15 cellular contexts compared by ENCODE assay signal in the genomic region with DNA sequence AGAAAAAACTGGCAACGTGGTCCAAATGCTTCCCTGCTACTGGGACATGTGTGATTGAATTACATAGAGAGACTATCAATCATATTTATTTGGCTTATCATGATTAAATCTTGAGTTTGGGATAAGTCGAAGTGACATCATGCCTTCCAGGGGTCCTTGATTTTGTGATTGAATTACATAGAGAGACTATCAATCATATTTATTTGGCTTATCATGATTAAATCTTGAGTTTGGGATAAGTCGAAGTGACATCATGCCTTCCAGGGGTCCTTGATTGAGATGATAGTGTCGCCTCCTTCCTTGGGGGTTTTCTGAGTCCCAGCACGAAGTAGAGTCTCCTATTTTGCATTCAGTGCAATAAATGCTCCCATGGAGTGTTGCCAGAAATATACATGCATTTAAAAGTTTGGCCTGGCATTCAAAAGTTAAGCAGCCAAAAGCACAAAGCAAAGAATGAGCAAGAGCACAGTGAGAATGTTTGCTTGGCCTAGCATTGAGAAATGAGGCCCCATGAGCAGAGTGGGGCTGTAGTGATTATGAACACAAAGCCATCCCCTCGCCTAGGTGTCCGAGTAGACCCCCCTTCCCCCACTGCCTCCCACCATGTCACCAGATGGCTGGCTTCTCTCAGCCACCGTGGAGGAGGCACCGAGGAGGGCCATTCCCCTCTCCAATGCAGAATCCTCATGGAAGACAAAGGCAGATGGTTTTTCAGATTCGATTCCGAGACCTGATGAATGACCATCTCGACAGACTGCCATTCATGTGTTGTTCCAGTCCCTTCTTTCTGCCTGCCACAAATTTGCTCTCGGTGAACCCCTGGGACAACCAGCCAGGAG. TPM values are rescaled to one million over a fixed set of nuclear protein-coding genes. Genes with fewer than 3 reads are reported as not detected.
DNase-seq lines count a peak whose midpoint lies in the region; ATAC-seq and TF ChIP-seq lines count a peak whose summit lies in the region.
"Had no signal": no experiment of that assay in that cellular context is flagged by ENCODE, and none has a peak within 500 bp of the region (broad histone marks: within the 10 kb centered on the region; RNA-seq: fewer than 3 reads in every experiment).

No MANE protein-coding gene starts in this region.

- no peak overlapping the region for H3K27ac ChIP-seq in GM23338 (ENCODE audit: low read depth)
- H3K27ac ChIP-seq in mammary epithelial cell (ENCODE audit: insufficient read depth, low read depth, low read length) = no peak overlapping the region
- H3K27ac ChIP-seq in esophagus squamous epithelium = no peak overlapping the region
- H3K27ac ChIP-seq: BLaER1, KMS-11 had no signal

- H3K4me2 ChIP-seq in GM23338 = no peak overlapping the region
- peak overlapping the region; percentile 48 for H3K4me2 ChIP-seq in mammary epithelial cell (ENCODE audit: insufficient read depth, low read depth, low read length)
- H3K4me2 ChIP-seq: BLaER1, KMS-11 had no signal

- intact Hi-C loops in Caco-2 (cut with micrococcal nuclease; ENCODE audit: unreplicated experiment) (loop anchor here (2.0 kb wide), 1 partner anchor 16 kb away; no protein-coding TSS in a partner anchor), mammary epithelial cell (cut with micrococcal nuclease) (no loop called here), esophagus squamous epithelium (cut with DNase I) (no loop called here)

- dilution Hi-C loops in mammary epithelial cell (cut with HindIII; ENCODE audit: low sequenced_read_pairs) = no loop called here

- no TSS peak for BruUV-seq in Caco-2 (replicated peaks; lab: Mats Ljungman, UMichigan)
- no TSS peak for BruUV-seq in mammary epithelial cell (replicated peaks; lab: Mats Ljungman, UMichigan)

- H3K4me3 ChIP-seq in Caco-2 (ENCODE audit: low read depth, low read length) (no peak overlapping the region), GM23338 (no peak overlapping the region), mammary epithelial cell (replicated peaks in 1 of 3; ENCODE audit: insufficient read depth in 1 of 3, low read depth in 2 of 3, low read length in 3 of 3) (no peak overlapping the region), esophagus squamous epithelium (no peak overlapping the region)
- H3K4me3 ChIP-seq: BLaER1, MG63 had no signal

- H3K4me1 Mint-ChIP-seq in Caco-2 (ENCODE audit: low read depth, unreplicated experiment) = no peaks in the 10 kb centered on the region
- peaks cover 4% of the 10 kb centered on the region; the same call in 1 of the 3 replicates for H3K4me1 Mint-ChIP-seq in GM23338
- H3K4me1 Mint-ChIP-seq in osteocyte (ENCODE audit: unreplicated experiment) = peaks cover 37% of the 10 kb centered on the region

- H3K36me3 ChIP-seq in Caco-2 (ENCODE audit: control insufficient read depth, insufficient read depth, low read length) = no peaks in the 10 kb centered on the region
- no peaks in the 10 kb centered on the region for H3K36me3 ChIP-seq in GM23338 (ENCODE audit: insufficient read depth)
- no peaks in the 10 kb centered on the region for H3K36me3 ChIP-seq in mammary epithelial cell (ENCODE audit: insufficient read depth, low read length)
- H3K36me3 ChIP-seq in esophagus squamous epithelium = no peaks in the 10 kb centered on the region
- H3K36me3 ChIP-seq: BLaER1, MG63 had no signal

- 90% methylated on average over 10 of the region's 13 CpGs for WGBS in mammary epithelial cell (ENCODE audit: low coverage, missing lambda C conversion rate)
- WGBS in esophagus squamous epithelium, 2 donors = 74 to 81% methylated on average over 13 of the region's 13 CpGs

- ATAC-seq in GM23338 (no peak), HG03342 (IDR thresholded peaks at IDR 0.05; ENCODE audit: unreplicated experiment) (no peak)
- ATAC-seq: CD8-positive, alpha-beta T cell; HepG2 had no signal

- in situ Hi-C loops in mammary epithelial cell (cut with MboI; ENCODE audit: low sequenced_read_pairs in 2 of 2) = no loop called here

- H3K27me3 ChIP-seq in Caco-2 (replicated peaks; ENCODE audit: control insufficient read depth, insufficient read depth, low read length) = no peaks in the 10 kb centered on the region
- H3K27me3 ChIP-seq in GM23338 (ENCODE audit: insufficient read depth) = no peaks in the 10 kb centered on the region
- no peaks in the 10 kb centered on the region for H3K27me3 ChIP-seq in mammary epithelial cell (ENCODE audit: insufficient read depth, low read length)
- no peaks in the 10 kb centered on the region for H3K27me3 ChIP-seq in esophagus squamous epithelium
- H3K27me3 ChIP-seq: BLaER1, MG63 had no signal

- TF ChIP-seq CTCF in Caco-2 (IDR thresholded peaks at IDR 0.05; ENCODE audit: insufficient read depth in 1 of 2, low read depth in 1 of 2, low read length in 1 of 2, severe bottlenecking in 1 of 2, unreplicated experiment in 1 of 2) (no peak), GM23338 (conservative IDR thresholded peaks at IDR 0.05; ENCODE audit: low read depth in 2 of 2) (no peak), mammary epithelial cell (conservative IDR thresholded peaks at IDR 0.05 in 1 of 2, IDR thresholded peaks at IDR 0.05 in 1 of 2; ENCODE audit: extremely low read depth in 1 of 2, insufficient read depth in 1 of 2, low read depth in 1 of 2, low read length in 2 of 2) (no peak), osteocyte (IDR thresholded peaks at IDR 0.05) (no peak), esophagus squamous epithelium (IDR thresholded peaks at IDR 0.05) (no peak)

- H3K36me3 Mint-ChIP-seq in Caco-2 (ENCODE audit: insufficient read depth, unreplicated experiment) = no peaks in the 10 kb centered on the region
- no peaks in the 10 kb centered on the region for H3K36me3 Mint-ChIP-seq in GM23338 (ENCODE audit: low read depth)
- no peaks in the 10 kb centered on the region for H3K36me3 Mint-ChIP-seq in osteocyte (ENCODE audit: unreplicated experiment)
- H3K36me3 Mint-ChIP-seq: CD8-positive, alpha-beta T cell had no signal

- peaks cover 6% of the 10 kb centered on the region for H3K4me1 ChIP-seq in Caco-2
- peaks cover under 1% of the 10 kb centered on the region; the same call in 1 of the 2 replicates for H3K4me1 ChIP-seq in GM23338 (ENCODE audit: insufficient read depth)
- H3K4me1 ChIP-seq in mammary epithelial cell (ENCODE audit: insufficient read depth, low read length) = peaks cover 25% of the 10 kb centered on the region
- peaks cover 0 to 32% (median 0%) of the 10 kb centered on the region in 3 donors for H3K4me1 ChIP-seq in esophagus squamous epithelium

- no peak overlapping the region for H3K9ac ChIP-seq in mammary epithelial cell (ENCODE audit: insufficient read depth, low read length)
- H3K9ac ChIP-seq: BLaER1, KMS-11 had no signal

- H4K20me1 ChIP-seq in GM23338 (replicated peaks; ENCODE audit: insufficient read depth) (no peaks in the 10 kb centered on the region), mammary epithelial cell (ENCODE audit: insufficient read depth, low read length) (no peaks in the 10 kb centered on the region)
- H4K20me1 ChIP-seq: BLaER1 had no signal

- H3K9me3 ChIP-seq in Caco-2 (0 out of 2 replicates have a peak, but pooled peaks cover 2% of the 10 kb centered on the region), mammary epithelial cell (replicated peaks; ENCODE audit: insufficient read depth, low read length) (no peaks in the 10 kb centered on the region), esophagus squamous epithelium (no peaks in the 10 kb centered on the region)
- H3K9me3 ChIP-seq: BLaER1, MG63 had no signal

- CTCF ChIA-PET in Caco-2 (lab: Charles Lee) (no interaction called here), mammary epithelial cell (lab: Charles Lee; ENCODE audit: low non-redundant PET) (no interaction called here)

- H3K27ac Mint-ChIP-seq in Caco-2 (ENCODE audit: unreplicated experiment) (peak overlapping the region; percentile 27), GM23338 (no peak overlapping the region), osteocyte (ENCODE audit: unreplicated experiment) (no peak overlapping the region)
- H3K27ac Mint-ChIP-seq: CD8-positive, alpha-beta T cell had no signal

- no peaks in the 10 kb centered on the region for H3F3A ChIP-seq in GM23338 (replicated peaks; ENCODE audit: low read depth)

- POLR2A ChIA-PET in Caco-2 (lab: Charles Lee) = no interaction called here

- no peaks in the 10 kb centered on the region for H3K79me2 ChIP-seq in GM23338 (replicated peaks; ENCODE audit: insufficient read depth)
- no peaks in the 10 kb centered on the region for H3K79me2 ChIP-seq in mammary epithelial cell (ENCODE audit: insufficient read depth, low read length)

- DNase-seq in Caco-2 (no peak), GM23338 (ENCODE audit: low spot score) (no peak), mammary epithelial cell (no peak), osteocyte (ENCODE audit: extremely low spot score, unreplicated experiment) (peak; percentile 71), esophagus squamous epithelium (lab: John Stamatoyannopoulos, UW) (no peak), LoVo (ENCODE audit: low spot score) (no peak)
- DNase-seq: CD8-positive, alpha-beta T cell; DMS79; NCI-H1092 treated with DMSO at 0.1 percent for 48 hours; RPMI8226 had no signal

- peaks cover 4% of the 10 kb centered on the region; the same call in 1 of the 2 replicates for H3K9me2 ChIP-seq in GM23338 (ENCODE audit: insufficient read depth)

- H2AFZ ChIP-seq in GM23338 (0 out of 2 replicates have a peak overlapping the region, but pooled peaks have one; percentile 52), mammary epithelial cell (ENCODE audit: low read depth, low read length) (no peak overlapping the region)

- peaks cover 9% of the 10 kb centered on the region for H3K9me3 Mint-ChIP-seq in Caco-2 (ENCODE audit: unreplicated experiment)
- H3K9me3 Mint-ChIP-seq in GM23338 = no peaks in the 10 kb centered on the region
- no peaks in the 10 kb centered on the region for H3K9me3 Mint-ChIP-seq in osteocyte (ENCODE audit: unreplicated experiment)
- H3K9me3 Mint-ChIP-seq: CD8-positive, alpha-beta T cell had no signal

- H3K27me3 Mint-ChIP-seq in Caco-2 (ENCODE audit: insufficient read depth, unreplicated experiment) = no peaks in the 10 kb centered on the region
- H3K27me3 Mint-ChIP-seq in GM23338 (ENCODE audit: insufficient read depth, low read depth, poor library complexity) = peaks cover 3% of the 10 kb centered on the region
- H3K27me3 Mint-ChIP-seq in osteocyte (ENCODE audit: unreplicated experiment) = no peaks in the 10 kb centered on the region

- no peak for TF ChIP-seq POLR2A in esophagus squamous epithelium (IDR thresholded peaks at IDR 0.05)

- H3K4me3 Mint-ChIP-seq in Caco-2 (ENCODE audit: unreplicated experiment) (no peak overlapping the region), GM23338 (no peak overlapping the region), osteocyte (ENCODE audit: unreplicated experiment) (no peak overlapping the region)
- H3K4me3 Mint-ChIP-seq: CD8-positive, alpha-beta T cell had no signal

TF ChIP-seq in GM23338, 12 proteins besides CTCF, POLR2A, EP300 and RAD21 (continues in another document):
- TF ChIP-seq CREB1 (CRISPR knock-in tag; IDR thresholded peaks at IDR 0.05; ENCODE audit: low read depth) = no peak
- no peak for TF ChIP-seq EZH2phosphoT487 (IDR thresholded peaks at IDR 0.05; ENCODE audit: unreplicated experiment)

RNA-seq across cellular contexts. Expression of gene UBL3, which starts 58.7 kb away (rescaled TPM):
- 37.4 and 37.5 TPM in 2 replicates for total RNA-seq in Caco-2 (2022)
- total RNA-seq in GM23338 (2014; rRNA removed; shearing (Covaris generic)) = 21.1 and 23.5 TPM in 2 replicates
- polyA plus RNA-seq in GM23338 (2016; fragmentation: Nextera tagmentation; extraction: Ambion mirVana) = 9.7 and 10.0 TPM in 2 replicates
- total RNA-seq in mammary epithelial cell = 10 to 100 TPM; 11.4 to 19.0 TPM
- 5.2 TPM for polyA plus RNA-seq in mammary epithelial cell
- polyA minus RNA-seq in mammary epithelial cell = 1.2 TPM
- 26.0 and 28.3 TPM in 2 replicates for total RNA-seq in osteocyte
- 10 to 100 TPM; 28.1 to 47.1 (median 35.4) TPM for total RNA-seq in esophagus squamous epithelium
